ENCODE assay signal across 8 cellular contexts in genomic region chr20:4108495-4109306, GRCh38. TPM values are rescaled to one million over a fixed set of nuclear protein-coding genes. Genes with fewer than 3 reads are reported as not detected.
A peak's percentile ranks its signal among the peaks of the same experiment; 100 is the strongest.
DNase-seq lines count a peak whose midpoint lies in the region; ATAC-seq and TF ChIP-seq lines count a peak whose summit lies in the region.

No MANE protein-coding gene starts in this region.

- TF ChIP-seq CTCF in chondrocyte (IDR thresholded peaks at IDR 0.05) (peak; percentile 96), left lung (IDR thresholded peaks at IDR 0.05) (peak; percentile 79 to 92)

- H3K36me3 ChIP-seq in left lung = no peaks in the 10 kb centered on the region

- peak overlapping the region; percentile 69 for H3K27ac Mint-ChIP-seq in chondrocyte (ENCODE audit: unreplicated experiment)

- H3K4me1 Mint-ChIP-seq in chondrocyte (ENCODE audit: low read depth) = peaks cover 10% of the 10 kb centered on the region

- H3K27me3 ChIP-seq in left lung = no peaks in the 10 kb centered on the region

- H3K27me3 Mint-ChIP-seq in chondrocyte (ENCODE audit: low read depth) = no peaks in the 10 kb centered on the region

- H3K36me3 Mint-ChIP-seq in chondrocyte (ENCODE audit: low read depth) = no peaks in the 10 kb centered on the region

- no peaks in the 10 kb centered on the region for H3K9me3 ChIP-seq in left lung

- H3K9me3 Mint-ChIP-seq in chondrocyte (ENCODE audit: low read depth) = no peaks in the 10 kb centered on the region

- no peak overlapping the region for H3K27ac ChIP-seq in left lung

- peak; percentile 87 for DNase-seq in ELR (ENCODE audit: low read depth)
- DNase-seq in NCI-H524 (lab: John Stamatoyannopoulos, UW) = peak; percentile 71 to 87
- peak; percentile 57 for DNase-seq in activated CD4-positive, CD25-positive, alpha-beta regulatory T cell treated with anti-CD3 and anti-CD28 coated beads, Interleukin-2, amount 50 U/mL, for 72 hours
- DNase-seq in chondrocyte (ENCODE audit: low spot score) = no peak
- DNase-seq in left lung = peak in 1 of 2 donors; percentile 61
- peak; percentile 32 to 56 for DNase-seq in stimulated activated CD4-positive, alpha-beta T cell treated with anti-CD3 and anti-CD28 coated beads, Interleukin-4, amount 100 ng/mL, for 48 hours (ENCODE audit: low read depth in 2 of 2)

- ATAC-seq in HG02973 (IDR thresholded peaks at IDR 0.05; ENCODE audit: unreplicated experiment) (peak; percentile 48), left lung (peak; percentile 93), HG02970 (IDR thresholded peaks at IDR 0.05; ENCODE audit: low FRiP score, unreplicated experiment) (no peak)

- peaks cover 2 to 20% of the 10 kb centered on the region in 2 donors for H3K4me1 ChIP-seq in left lung

- intact Hi-C loops in left lung (cut with DNase I) = no loop called here

- no peak overlapping the region for H3K4me3 ChIP-seq in left lung

- H3K4me3 Mint-ChIP-seq in chondrocyte (ENCODE audit: unreplicated experiment) = no peak overlapping the region

RNA-seq across cellular contexts. Expression of gene SMOX, which starts 39.9 kb away (rescaled TPM):
- 5.9 to 17.2 TPM (median 16.2 TPM) in 3 replicates for total RNA-seq in chondrocyte
- total RNA-seq in left lung = 1 to 10 TPM; 3.0 to 6.8 TPM
